24 cellular contexts compared by ENCODE assay signal in genomic region chr15:55869660-55870059, GRCh38.
"Had no signal": no experiment of that assay in that cellular context is flagged by ENCODE, and none has a peak within 500 bp of the region (broad histone marks: within the 10 kb centered on the region; RNA-seq: fewer than 3 reads in every experiment).

No MANE protein-coding gene starts in this region.

- H3K4me3 ChIP-seq: coronary artery, dorsolateral prefrontal cortex, esophagus muscularis mucosa, heart right ventricle, left lung, lower lobe of right lung, mucosa of descending colon had no signal

- H3K9me3 ChIP-seq: esophagus muscularis mucosa, heart right ventricle, left lung, lower lobe of right lung, mucosa of descending colon had no signal

- DNase-seq: dermis blood vessel endothelial cell; dorsolateral prefrontal cortex; effector CD4-positive, alpha-beta T cell; effector memory CD4-positive, alpha-beta T cell; foreskin keratinocyte; glutamatergic neuron; head of caudate nucleus; heart right ventricle; hippocampal formation; left cardiac atrium; left lung; left ventricle myocardium superior; lower lobe of right lung; mesenchymal stem cell; mucosa of descending colon; naive B cell had no signal

- ATAC-seq: foreskin keratinocyte, heart right ventricle, left cardiac atrium, left lung, left ventricle myocardium superior, lower lobe of right lung, mucosa of descending colon had no signal

- H3K4me3 Mint-ChIP-seq: mesothelial cell of epicardium, naive B cell had no signal

- H3K27me3 ChIP-seq: dorsolateral prefrontal cortex, esophagus muscularis mucosa, foreskin keratinocyte, heart right ventricle, left lung had no signal

- H3K27me3 Mint-ChIP-seq: naive B cell had no signal

- H3K36me3 Mint-ChIP-seq: naive B cell had no signal

- H3K4me1 ChIP-seq: foreskin keratinocyte, left lung, lower lobe of right lung had no signal

- H3K27ac ChIP-seq: coronary artery, dorsolateral prefrontal cortex, esophagus muscularis mucosa, foreskin keratinocyte, heart right ventricle, left lung, lower lobe of right lung had no signal

- H3K36me3 ChIP-seq: left lung, lower lobe of right lung had no signal

- FAIRE-seq: colon, endothelial cell of umbilical vein, frontal cortex, islet of Langerhans, keratinocyte had no signal

- H3K4me1 Mint-ChIP-seq: naive B cell had no signal

- H3K9me3 Mint-ChIP-seq: mesothelial cell of epicardium, naive B cell had no signal

- H3K27ac Mint-ChIP-seq: mesothelial cell of epicardium had no signal
